ENCODE assay signal across 13 cellular contexts in the genomic region with DNA sequence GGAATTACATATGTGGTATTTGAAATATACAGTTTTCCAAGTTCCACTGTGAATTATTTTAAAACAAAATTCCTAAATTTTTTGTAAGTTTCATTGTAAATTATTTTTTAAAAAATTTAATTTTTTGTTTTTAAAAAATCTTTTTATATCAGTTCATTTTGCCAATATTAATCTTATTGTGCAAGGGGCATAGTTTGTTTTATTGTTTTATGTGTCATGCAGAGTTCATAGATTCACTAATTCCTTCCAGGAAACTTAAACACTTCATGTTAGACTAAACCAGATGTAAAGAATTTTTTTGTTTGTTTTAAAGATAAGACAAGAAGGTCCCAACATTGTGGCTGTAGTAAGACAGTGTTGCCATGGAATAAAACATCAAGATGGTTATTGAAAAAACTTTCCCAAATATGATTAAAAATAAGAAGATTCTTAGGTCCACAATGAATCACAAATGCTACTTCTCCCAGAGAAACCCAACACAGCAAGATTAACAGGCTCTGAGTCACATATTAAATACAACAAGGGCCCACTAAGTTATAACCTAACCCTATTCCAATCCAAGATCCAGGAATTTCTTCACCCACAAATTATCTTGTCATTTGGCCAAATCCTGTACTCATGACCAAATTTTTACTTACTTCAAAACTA.
DNase-seq lines count a peak whose midpoint lies in the region; ATAC-seq, FAIRE-seq and TF ChIP-seq lines count a peak whose summit lies in the region.
"Had no signal": no experiment of that assay in that cellular context is flagged by ENCODE, and none has a peak within 500 bp of the region (broad histone marks: within the 10 kb centered on the region; RNA-seq: fewer than 3 reads in every experiment).

No MANE protein-coding gene starts in this region.

- DNase-seq in AG20443 (ENCODE audit: low spot score): peak; percentile 71
- DNase-seq in LoVo (ENCODE audit: low spot score): peak; percentile 34
- DNase-seq in myocyte (ENCODE audit: low read depth): peak; percentile 89
- no peak for DNase-seq in hypothalamus (lab: John Stamatoyannopoulos, UW)
- DNase-seq in effector CD8-positive, alpha-beta T cell (lab: John Stamatoyannopoulos, UW): no peak
- no peak for DNase-seq in GM10248 (ENCODE audit: extremely low spot score)
- DNase-seq: activated naive CD8-positive, alpha-beta T cell treated with anti-CD3 and anti-CD28 coated beads, Interleukin-2, amount 10 ng/mL, durations not matched to agents 7 days and 5 days; CD8-positive, alpha-beta memory T cell; H9; NCI-H2081; nephron progenitor cell had no signal

- no peak for ATAC-seq in GM21576 (IDR thresholded peaks at IDR 0.05; ENCODE audit: unreplicated experiment)

- no peak for TF ChIP-seq CTCF in GM10248 (IDR thresholded peaks at IDR 0.05; ENCODE audit: control extremely low read depth, extremely low read depth, low read depth, missing control alignments)

- FAIRE-seq in endometrium (lab: Jason Lieb, UNC): peak; percentile 64

- POLR2A ChIA-PET in GM10248 (lab: Yijun Ruan, JAX): no interaction called here

- CTCF ChIA-PET in GM10248 (lab: Yijun Ruan, JAX): no interaction called here

Comparison
In these comparisons a context has a peak if more than half of its experiments do, and no peak if none do; other contexts are left out.
1. DNase-seq: peak in AG20443 (single experiment), LoVo (single experiment) and myocyte (single experiment); none in hypothalamus (0 of 51), effector CD8-positive, alpha-beta T cell (single experiment) and GM10248 (single experiment).